8 cellular contexts compared by ENCODE assay signal in the genomic region with DNA sequence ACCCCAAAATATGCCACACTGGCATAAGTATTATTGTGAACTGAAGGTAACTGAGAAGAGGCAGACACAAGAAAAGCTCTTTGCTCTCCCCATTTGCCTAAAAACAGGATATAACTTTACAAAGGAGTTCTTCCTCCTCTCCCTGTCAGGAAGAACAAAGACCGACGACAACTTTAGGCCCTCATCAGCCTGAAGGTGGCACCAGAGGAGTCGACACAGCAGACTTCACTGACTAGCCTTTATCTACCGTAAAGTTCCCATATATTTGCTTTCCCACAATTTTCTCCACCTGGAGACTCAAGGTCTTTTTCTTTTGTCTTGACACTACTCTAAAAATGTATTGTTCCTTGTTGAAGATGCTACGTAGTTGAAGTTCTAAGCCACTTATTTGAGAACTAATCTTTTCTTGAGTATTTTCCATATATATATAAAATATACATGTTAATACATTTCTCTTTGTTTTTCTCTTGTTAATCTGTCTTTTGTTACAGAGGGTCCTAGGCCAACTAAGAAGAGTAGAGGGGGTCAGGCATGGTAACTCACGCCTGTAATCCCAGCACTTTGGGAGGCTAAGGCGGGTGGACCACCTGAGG. TPM values are rescaled to one million over a fixed set of nuclear protein-coding genes. Genes with fewer than 3 reads are reported as not detected.
DNase-seq lines count a peak whose midpoint lies in the region; ATAC-seq and TF ChIP-seq lines count a peak whose summit lies in the region.

No MANE protein-coding gene starts in this region.

- H3K4me2 ChIP-seq in Karpas-422 (ENCODE audit: low read depth, low read length, poor library complexity, severe bottlenecking): no peak overlapping the region

- H4K20me1 ChIP-seq in Karpas-422 (ENCODE audit: insufficient read depth, low read depth, low read length): no peaks in the 10 kb centered on the region

- no peaks in the 10 kb centered on the region for H3K9me3 Mint-ChIP-seq in neural crest cell

- no peaks in the 10 kb centered on the region for H3K79me2 ChIP-seq in Karpas-422 (ENCODE audit: low read length)

- H3K9ac ChIP-seq in Karpas-422 (ENCODE audit: low read length): no peak overlapping the region

- peak; percentile 38 for DNase-seq in activated naive CD4-positive, alpha-beta T cell treated with Interleukin-2 at 50 U/mL for 16 hours
- DNase-seq in activated naive CD4-positive, alpha-beta T cell (lab: John Stamatoyannopoulos, UW): no peak
- DNase-seq in Karpas-422: peak; percentile 75
- peak; percentile 77 for DNase-seq in WERI-Rb-1
- DNase-seq in foreskin fibroblast: peak; percentile 39 to 75
- peak; percentile 36 for DNase-seq in neural crest cell (ENCODE audit: low read depth, low spot score)
- no peak for DNase-seq in vagina (ENCODE audit: extremely low spot score in 2 of 2)

- H3K9me2 ChIP-seq in Karpas-422 (replicated peaks; ENCODE audit: insufficient read depth, low read length): no peaks in the 10 kb centered on the region

- TF ChIP-seq POLR2A in vagina (IDR thresholded peaks at IDR 0.05): no peak

- H2AFZ ChIP-seq in Karpas-422 (ENCODE audit: low read length): no peak overlapping the region

- peaks cover 12% of the 10 kb centered on the region for H3K4me1 Mint-ChIP-seq in neural crest cell

- H3K36me3 ChIP-seq in Karpas-422 (ENCODE audit: insufficient read depth, low read length): no peaks in the 10 kb centered on the region
- H3K36me3 ChIP-seq in WERI-Rb-1: no peaks in the 10 kb centered on the region
- H3K36me3 ChIP-seq in vagina: no peaks in the 10 kb centered on the region

- H3K4me3 Mint-ChIP-seq in neural crest cell: no peak overlapping the region

- no peak overlapping the region for H3K27ac Mint-ChIP-seq in neural crest cell (ENCODE audit: unreplicated experiment)

- peaks cover 9% of the 10 kb centered on the region for H3K27me3 Mint-ChIP-seq in neural crest cell (ENCODE audit: low read depth)

- intact Hi-C loops in vagina (cut with DNase I): no loop called here

- no peaks in the 10 kb centered on the region for H3K9me3 ChIP-seq in Karpas-422 (ENCODE audit: low read length)
- peaks cover 3% of the 10 kb centered on the region for H3K9me3 ChIP-seq in WERI-Rb-1 (ENCODE audit: severe bottlenecking)
- no peaks in the 10 kb centered on the region for H3K9me3 ChIP-seq in vagina

- H3K27me3 ChIP-seq in Karpas-422 (ENCODE audit: low read length): no peaks in the 10 kb centered on the region
- H3K27me3 ChIP-seq in WERI-Rb-1 (ENCODE audit: insufficient read depth, low read depth, severe bottlenecking): no peaks in the 10 kb centered on the region
- no peaks in the 10 kb centered on the region for H3K27me3 ChIP-seq in vagina

- H3K4me1 ChIP-seq in Karpas-422 (ENCODE audit: low read length): peaks cover 19% of the 10 kb centered on the region
- H3K4me1 ChIP-seq in vagina: no peaks in the 10 kb centered on the region

- ATAC-seq in HG02981 (IDR thresholded peaks at IDR 0.05; ENCODE audit: unreplicated experiment): no peak

- H3K4me3 ChIP-seq in Karpas-422 (ENCODE audit: low read length) (no peak overlapping the region), WERI-Rb-1 (ENCODE audit: low read depth, low read length) (no peak overlapping the region), foreskin fibroblast (ENCODE audit: low read depth in 1 of 2, low read length in 2 of 2) (no peak overlapping the region), vagina (no peak overlapping the region)

- H3K36me3 Mint-ChIP-seq in neural crest cell (ENCODE audit: low read depth): no peaks in the 10 kb centered on the region

- TF ChIP-seq CTCF in WERI-Rb-1 (IDR thresholded peaks at IDR 0.05; ENCODE audit: low read depth, low read length) (peak; percentile 70), foreskin fibroblast (IDR thresholded peaks at IDR 0.05; ENCODE audit: low read depth, low read length) (peak; percentile 81), neural crest cell (conservative IDR thresholded peaks at IDR 0.05) (peak; percentile 62), vagina (IDR thresholded peaks at IDR 0.05) (peak in 1 of 3 experiments; percentile 32)

- H3K27ac ChIP-seq in Karpas-422 (ENCODE audit: low read length) (no peak overlapping the region), WERI-Rb-1 (peak overlapping the region; percentile 45), vagina (no peak overlapping the region)

RNA-seq across cellular contexts. Expression of a gene that starts 16.2 kb away (rescaled TPM):
- total RNA-seq in Karpas-422 (2014; rRNA removed; shearing (Covaris generic); ENCODE audit: low replicate concordance): not detected in 2 replicates
- total RNA-seq in neural crest cell (not detected in 2 replicates), vagina (not detected)

RNA-seq across cellular contexts. Expression of a gene that starts 55.2 kb away (rescaled TPM):
- 10.3 and 11.1 TPM in 2 replicates for total RNA-seq in Karpas-422 (2014; rRNA removed; shearing (Covaris generic); ENCODE audit: low replicate concordance)
- total RNA-seq in neural crest cell (2.4 TPM in 2 replicates), vagina (99.7 TPM)

Comparison
In these comparisons a context has a peak if more than half of its experiments do, and no peak if none do; other contexts are left out.
1. DNase-seq: peak in activated naive CD4-positive, alpha-beta T cell treated with Interleukin-2 at 50 U/mL for 16 hours (single experiment), Karpas-422 (single experiment), WERI-Rb-1 (single experiment), foreskin fibroblast (2 of 2) and neural crest cell (single experiment); none in activated naive CD4-positive, alpha-beta T cell (0 of 4) and vagina (0 of 2).